ENCODE assay signal across 12 cellular contexts in the genomic region with DNA sequence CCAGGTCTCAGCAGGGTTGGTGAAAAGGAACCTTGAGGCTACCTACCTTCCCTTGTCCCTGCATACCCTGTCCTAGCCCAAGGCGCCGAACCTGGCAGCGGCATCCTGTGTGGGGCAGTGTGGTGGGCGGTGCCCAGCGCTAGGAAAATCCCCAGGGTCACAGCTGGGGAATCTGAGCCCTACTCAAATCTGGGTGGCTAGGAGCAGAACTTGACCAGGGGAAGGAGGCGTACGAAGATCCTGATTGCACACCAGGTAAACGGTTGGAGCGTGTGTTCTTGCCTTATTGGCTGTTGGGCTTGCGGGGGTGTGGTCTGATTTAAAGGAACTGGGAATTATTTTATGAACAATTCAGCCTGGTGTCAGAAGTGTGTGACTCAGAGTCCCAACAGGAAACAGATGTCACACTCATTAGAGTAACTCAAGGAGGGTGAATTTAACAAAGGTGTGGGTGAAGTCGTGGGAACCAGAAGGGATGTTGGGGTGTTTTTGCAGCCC.
DNase-seq lines count a peak whose midpoint lies in the region; ATAC-seq, FAIRE-seq and TF ChIP-seq lines count a peak whose summit lies in the region.
"Had no signal": no experiment of that assay in that cellular context is flagged by ENCODE, and none has a peak within 500 bp of the region (broad histone marks: within the 10 kb centered on the region; RNA-seq: fewer than 3 reads in every experiment).

No MANE protein-coding gene starts in this region.

- H3K9me3 ChIP-seq in breast epithelium (no peaks in the 10 kb centered on the region), astrocyte (ENCODE audit: insufficient read depth, low read depth, low read length) (peaks cover 2% of the 10 kb centered on the region)

- H3K27ac Mint-ChIP-seq in MCF 10A (ENCODE audit: low read depth, unreplicated experiment): no peak overlapping the region
- peak overlapping the region; percentile 56 for H3K27ac Mint-ChIP-seq in astrocyte (ENCODE audit: unreplicated experiment)
- H3K27ac Mint-ChIP-seq in type B pancreatic cell: peak overlapping the region; percentile 76
- H3K27ac Mint-ChIP-seq: nephron had no signal

- H3K27ac ChIP-seq in breast epithelium (no peak overlapping the region), astrocyte (ENCODE audit: low read depth, low read length) (no peak overlapping the region)

- H3K4me1 ChIP-seq in breast epithelium (no peaks in the 10 kb centered on the region), astrocyte (ENCODE audit: insufficient read depth, low read length) (no peaks in the 10 kb centered on the region)

- DNase-seq in MCF 10A (ENCODE audit: unreplicated experiment) (peak; percentile 16), breast epithelium (ENCODE audit: low spot score in 2 of 2) (no peak), astrocyte (ENCODE audit: low read depth) (no peak), type B pancreatic cell (ENCODE audit: extremely low spot score, unreplicated experiment) (no peak), kidney glomerular epithelial cell (lab: John Stamatoyannopoulos, UW) (no peak), NCI-H526 (lab: John Stamatoyannopoulos, UW) (no peak)
- DNase-seq: activated naive CD4-positive, alpha-beta T cell treated with anti-CD3 and anti-CD28 coated beads, Interleukin-2, amount 50 U/mL, for 16 hours; T-cell had no signal

- H3K4me3 Mint-ChIP-seq in MCF 10A (ENCODE audit: unreplicated experiment) (no peak overlapping the region), astrocyte (ENCODE audit: unreplicated experiment) (no peak overlapping the region), type B pancreatic cell (no peak overlapping the region)
- H3K4me3 Mint-ChIP-seq: nephron, T-cell had no signal

- ATAC-seq in HG03378 (IDR thresholded peaks at IDR 0.05; ENCODE audit: unreplicated experiment) (peak; percentile 70), HG02763 (IDR thresholded peaks at IDR 0.05; ENCODE audit: unreplicated experiment) (no peak)
- ATAC-seq: T-cell had no signal

- H3K9me3 Mint-ChIP-seq in MCF 10A (ENCODE audit: unreplicated experiment) (peaks cover 18% of the 10 kb centered on the region), astrocyte (ENCODE audit: unreplicated experiment) (peaks cover 7% of the 10 kb centered on the region), type B pancreatic cell (peaks cover 8% of the 10 kb centered on the region)

- H3K36me3 Mint-ChIP-seq in MCF 10A (ENCODE audit: insufficient read depth, unreplicated experiment) (no peaks in the 10 kb centered on the region), astrocyte (ENCODE audit: low read depth, unreplicated experiment) (no peaks in the 10 kb centered on the region), type B pancreatic cell (no peaks in the 10 kb centered on the region)
- H3K36me3 Mint-ChIP-seq: T-cell had no signal

- no peaks in the 10 kb centered on the region for H3K36me3 ChIP-seq in breast epithelium
- no peaks in the 10 kb centered on the region for H3K36me3 ChIP-seq in astrocyte (ENCODE audit: insufficient read depth, low read length)

- H3K27me3 Mint-ChIP-seq in MCF 10A (ENCODE audit: insufficient read depth, unreplicated experiment) (no peaks in the 10 kb centered on the region), astrocyte (ENCODE audit: low read depth, unreplicated experiment) (no peaks in the 10 kb centered on the region), type B pancreatic cell (peaks cover 2% of the 10 kb centered on the region)

- peaks cover 6% of the 10 kb centered on the region for H3K4me1 Mint-ChIP-seq in MCF 10A (ENCODE audit: insufficient read depth, unreplicated experiment)
- H3K4me1 Mint-ChIP-seq in astrocyte (ENCODE audit: low read depth, unreplicated experiment): peaks cover 3% of the 10 kb centered on the region
- H3K4me1 Mint-ChIP-seq in type B pancreatic cell (ENCODE audit: unreplicated experiment): no peaks in the 10 kb centered on the region

- H3K4me3 ChIP-seq in breast epithelium: no peak overlapping the region
- H3K4me3 ChIP-seq in astrocyte (ENCODE audit: insufficient read depth, low read depth, low read length): no peak overlapping the region

- no peak overlapping the region for H3K9ac ChIP-seq in astrocyte (ENCODE audit: low read length)

- H3K79me2 ChIP-seq in astrocyte (ENCODE audit: insufficient read depth, low read length): no peaks in the 10 kb centered on the region

- POLR2A ChIA-PET in MCF 10A (lab: Yijun Ruan, JAX): no interaction called here

- H3K27me3 ChIP-seq in breast epithelium (no peaks in the 10 kb centered on the region), astrocyte (ENCODE audit: insufficient read depth, low read length) (peaks cover 3% of the 10 kb centered on the region)

- H2AFZ ChIP-seq in astrocyte (ENCODE audit: low read depth, low read length): peak overlapping the region; percentile 17

- no peak overlapping the region for H3K4me2 ChIP-seq in astrocyte (ENCODE audit: low read length)

- no peak for FAIRE-seq in astrocyte (lab: Jason Lieb, UNC)
- FAIRE-seq: GM18507 had no signal

- CTCF ChIA-PET in MCF 10A (lab: Yijun Ruan, JAX): no interaction called here

- intact Hi-C loops in MCF 10A (cut with micrococcal nuclease) (no loop called here), breast epithelium (cut with DNase I; ENCODE audit: low total_unique reads) (no loop called here)

- TF ChIP-seq CTCF in MCF 10A (IDR thresholded peaks at IDR 0.05; ENCODE audit: unreplicated experiment) (no peak), breast epithelium (IDR thresholded peaks at IDR 0.05) (no peak), astrocyte (IDR thresholded peaks at IDR 0.05; ENCODE audit: insufficient read depth, low read depth, low read length) (no peak), type B pancreatic cell (conservative IDR thresholded peaks at IDR 0.05) (no peak)

- no peak for TF ChIP-seq POLR2A in breast epithelium (IDR thresholded peaks at IDR 0.05)

- BruUV-seq in MCF 10A (replicated peaks; lab: Mats Ljungman, UMichigan): no TSS peak

- no peaks in the 10 kb centered on the region for H4K20me1 ChIP-seq in astrocyte (ENCODE audit: insufficient read depth, low read length)
